Comparison of ENCODE assay signal across 22 cellular contexts in genomic region chr3:186451371-186451770, GRCh38.
"Had no signal": no experiment of that assay in that cellular context is flagged by ENCODE, and none has a peak within 500 bp of the region (broad histone marks: within the 10 kb centered on the region; RNA-seq: fewer than 3 reads in every experiment).

No MANE protein-coding gene starts in this region.

- DNase-seq: activated CD4-positive, alpha-beta T cell treated with anti-CD3 and anti-CD28 coated beads for 48 hours; activated CD8-positive, alpha-beta memory T cell treated with anti-CD3 and anti-CD28 coated beads, Interleukin-2, amount 50 U/mL, for 4 hours; activated CD8-positive, alpha-beta T cell treated with anti-CD3 and anti-CD28 coated beads, Interleukin-2, amount 10 ng/mL, durations not matched to agents 7 days and 5 days; activated gamma-delta T cell treated with Interleukin-2 at 50 U/mL for 16 hours; activated naive CD8-positive, alpha-beta T cell treated with anti-CD3 and anti-CD28 coated beads, Interleukin-2, amount 10 ng/mL, durations not matched to agents 7 days and 5 days; activated T-cell treated with anti-CD3 and anti-CD28 coated beads, Interleukin-2, amount 50 U/mL, for 72 hours; anterior cingulate cortex; dermis blood vessel endothelial cell; effector memory CD8-positive, alpha-beta T cell; head of caudate nucleus; immature natural killer cell; mesendoderm; occipital lobe; stimulated activated CD4-positive, alpha-beta T cell treated with anti-CD3 and anti-CD28 coated beads, Interleukin-15, amount 100 ng/mL, for 24 hours; stimulated activated CD4-positive, alpha-beta T cell treated with anti-CD3 and anti-CD28 coated beads, Interleukin-4, amount 100 ng/mL, for 1 hour; stimulated activated naive B cell treated with anti-CD40 and anti-IgM and Interleukin-4, amounts not matched to agents 10 μg/mL and 1 μg/mL and 100 μg/mL, for 72 hours; tibial artery; uterus had no signal

- H3K4me3 Mint-ChIP-seq: activated CD8-positive, alpha-beta T cell treated with anti-CD3 and anti-CD28 coated beads, Interleukin-2, amount 10 ng/mL, durations not matched to agents 7 days and 5 days; activated naive CD8-positive, alpha-beta T cell treated with anti-CD3 and anti-CD28 coated beads, Interleukin-2, amount 10 ng/mL, durations not matched to agents 7 days and 5 days; activated T-cell treated with anti-CD3 and anti-CD28 coated beads, Interleukin-2, amount 50 U/mL, for 72 hours; effector memory CD8-positive, alpha-beta T cell; immature natural killer cell; nephron; stimulated activated naive B cell treated with anti-CD40 and anti-IgM and Interleukin-4, amounts not matched to agents 10 μg/mL and 1 μg/mL and 100 μg/mL, for 72 hours; WTC11 had no signal

- H3K9me3 Mint-ChIP-seq: activated naive CD8-positive, alpha-beta T cell treated with anti-CD3 and anti-CD28 coated beads, Interleukin-2, amount 10 ng/mL, durations not matched to agents 7 days and 5 days; activated T-cell treated with anti-CD3 and anti-CD28 coated beads, Interleukin-2, amount 50 U/mL, for 72 hours; effector memory CD8-positive, alpha-beta T cell; immature natural killer cell; nephron; stimulated activated naive B cell treated with anti-CD40 and anti-IgM and Interleukin-4, amounts not matched to agents 10 μg/mL and 1 μg/mL and 100 μg/mL, for 72 hours; WTC11 had no signal

- H3K27ac ChIP-seq: right atrium auricular region, skin epidermis, tibial artery, uterus had no signal

- ATAC-seq: activated CD8-positive, alpha-beta T cell treated with anti-CD3 and anti-CD28 coated beads, Interleukin-2, amount 10 ng/mL, durations not matched to agents 7 days and 5 days; activated T-cell treated with anti-CD3 and anti-CD28 coated beads, Interleukin-2, amount 50 U/mL, for 72 hours; effector memory CD8-positive, alpha-beta T cell; WTC11 had no signal

- H3K27me3 Mint-ChIP-seq: stimulated activated naive B cell treated with anti-CD40 and anti-IgM and Interleukin-4, amounts not matched to agents 10 μg/mL and 1 μg/mL and 100 μg/mL, for 72 hours had no signal

- H3K4me3 ChIP-seq: right atrium auricular region, skin epidermis, tibial artery, uterus had no signal

- H3K36me3 Mint-ChIP-seq: activated naive CD8-positive, alpha-beta T cell treated with anti-CD3 and anti-CD28 coated beads, Interleukin-2, amount 10 ng/mL, durations not matched to agents 7 days and 5 days; immature natural killer cell; stimulated activated naive B cell treated with anti-CD40 and anti-IgM and Interleukin-4, amounts not matched to agents 10 μg/mL and 1 μg/mL and 100 μg/mL, for 72 hours; WTC11 had no signal

- H3K36me3 ChIP-seq: right atrium auricular region, tibial artery, uterus had no signal

- H3K27me3 ChIP-seq: right atrium auricular region, tibial artery, uterus had no signal

- H3K4me1 Mint-ChIP-seq: activated naive CD8-positive, alpha-beta T cell treated with anti-CD3 and anti-CD28 coated beads, Interleukin-2, amount 10 ng/mL, durations not matched to agents 7 days and 5 days; immature natural killer cell; nephron had no signal

- H3K9me3 ChIP-seq: right atrium auricular region, tibial artery, uterus had no signal

- H3K4me1 ChIP-seq: right atrium auricular region, tibial artery, uterus had no signal

- H3K27ac Mint-ChIP-seq: activated CD8-positive, alpha-beta T cell treated with anti-CD3 and anti-CD28 coated beads, Interleukin-2, amount 10 ng/mL, durations not matched to agents 7 days and 5 days; activated naive CD8-positive, alpha-beta T cell treated with anti-CD3 and anti-CD28 coated beads, Interleukin-2, amount 10 ng/mL, durations not matched to agents 7 days and 5 days; activated T-cell treated with anti-CD3 and anti-CD28 coated beads, Interleukin-2, amount 50 U/mL, for 72 hours; effector memory CD8-positive, alpha-beta T cell; immature natural killer cell; nephron; stimulated activated naive B cell treated with anti-CD40 and anti-IgM and Interleukin-4, amounts not matched to agents 10 μg/mL and 1 μg/mL and 100 μg/mL, for 72 hours; WTC11 had no signal
